Comparison of ENCODE assay signal across 8 cellular contexts in the genomic region with DNA sequence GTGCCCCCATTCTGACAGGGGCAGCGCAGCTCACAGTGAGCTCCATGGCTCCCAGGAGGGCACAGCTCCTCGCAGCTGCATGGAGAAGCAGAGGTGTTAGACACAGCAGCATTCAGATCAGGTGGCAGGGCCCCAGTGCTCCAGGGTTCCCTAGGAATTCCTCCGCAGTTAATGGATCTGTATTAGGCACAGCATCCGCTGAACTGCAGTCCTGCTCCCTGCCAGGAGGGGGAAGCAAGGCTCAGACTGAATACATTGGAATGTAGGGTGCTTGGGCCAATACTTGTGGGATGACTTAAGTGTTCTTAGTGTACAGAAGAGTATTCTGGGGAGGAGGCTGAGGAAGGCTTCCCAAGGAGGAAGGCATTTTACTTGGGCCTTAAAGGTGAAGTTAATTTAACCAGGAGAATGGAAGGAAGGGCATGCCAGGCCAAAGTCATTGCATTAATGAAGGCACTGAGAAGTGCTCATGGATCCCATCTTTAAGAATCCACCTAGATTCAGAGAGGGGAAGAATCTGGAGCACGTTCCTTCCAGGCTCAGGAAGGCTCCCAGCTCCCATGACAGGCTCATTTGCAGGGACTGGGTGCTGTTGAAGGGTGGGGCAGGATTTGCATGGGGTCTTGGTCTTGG.
DNase-seq lines count a peak whose midpoint lies in the region; ATAC-seq, FAIRE-seq and TF ChIP-seq lines count a peak whose summit lies in the region.

No MANE protein-coding gene starts in this region.

- no peak overlapping the region for H3K27ac ChIP-seq in GM12878 (ENCODE audit: control insufficient read depth, insufficient read depth)

- H3K36me3 ChIP-seq in GM12878 (ENCODE audit: control insufficient read depth in 2 of 2, insufficient read depth in 2 of 2, low read length in 1 of 2): no peaks in the 10 kb centered on the region

- no peaks in the 10 kb centered on the region for H3K9me3 ChIP-seq in GM12878 (replicated peaks; ENCODE audit: control insufficient read depth, insufficient read depth, low read length)

- H4K20me1 ChIP-seq in GM12878 (ENCODE audit: control insufficient read depth, insufficient read depth): no peaks in the 10 kb centered on the region

- in situ Hi-C loops in GM12878 (cut with MboI): no loop called here

- TF ChIP-seq POLR2A in GM12878 (IDR thresholded peaks at IDR 0.05; ENCODE audit: low read depth, low read length): no peak

- TF ChIP-seq RAD21 in GM12878 (IDR thresholded peaks at IDR 0.05; ENCODE audit: insufficient read depth, low read depth, low read length): peak; percentile 52

- H3K27me3 ChIP-seq in GM12878 (replicated peaks in 1 of 2; ENCODE audit: control insufficient read depth in 2 of 2, insufficient read depth in 2 of 2, low read length in 1 of 2): peaks cover 0 to 1% of the 10 kb centered on the region in 2 experiments; a peak in 1 of 4 replicates

- FAIRE-seq in GM12878 (lab: Jason Lieb, UNC): peak; percentile 31

- SMC1A ChIA-PET in GM12878 (lab: Charles Lee; ENCODE audit: uncharacterized antibody, unreplicated experiment): interaction anchor here (2.7 to 4.6 kb wide), 2 partner anchors 60 to 63 kb away, joined by 14 to 21 read pairs; no protein-coding TSS in a partner anchor

- peak; percentile 43 for DNase-seq in AG09319 (ENCODE audit: extremely low read depth, low read depth)
- DNase-seq in NCI-H69 (lab: John Stamatoyannopoulos, UW): peak; percentile 71
- DNase-seq in GM12878 (ENCODE audit: low read depth, low spot score): no peak
- peak; percentile 89 for DNase-seq in iPS-NIHi11 (ENCODE audit: low spot score)
- DNase-seq in stimulated activated CD4-positive, alpha-beta T cell treated with anti-CD3 and anti-CD28 coated beads, Interleukin-4, amount 100 ng/mL, for 24 hours: peak; percentile 9

- no peaks in the 10 kb centered on the region for H3K79me2 ChIP-seq in GM12878 (ENCODE audit: control insufficient read depth, insufficient read depth, low read length)

- H2AFZ ChIP-seq in GM12878 (ENCODE audit: control insufficient read depth, low read depth, low read length): no peak overlapping the region

- no peak for TF ChIP-seq EP300 in GM12878 (IDR thresholded peaks at IDR 0.05; ENCODE audit: borderline replicate concordance in 1 of 2, control insufficient read depth in 1 of 2, low read depth in 2 of 2, low read length in 2 of 2)

- POLR2A ChIA-PET in GM12878 (lab: Charles Lee): interaction anchor here (0.7 to 1.1 kb wide), 2 partner anchors 28 to 50 kb away, joined by 3 to 8 read pairs; no protein-coding TSS in a partner anchor

- intact Hi-C loops in GM12878 (cut with micrococcal nuclease; ENCODE audit: unreplicated experiment): loop anchor here (1.0 to 10.0 kb wide), 2 partner anchors 65 to 304 kb away; no protein-coding TSS in a partner anchor

- H3K4me2 ChIP-seq in GM12878 (ENCODE audit: control insufficient read depth, insufficient read depth): no peak overlapping the region

- no TSS peak for BruUV-seq in GM12878 (replicated peaks; lab: Mats Ljungman, UMichigan)

- peak; percentile 43 for ATAC-seq in GM12878
- ATAC-seq in GM18498 (IDR thresholded peaks at IDR 0.05; ENCODE audit: unreplicated experiment): no peak
- no peak for ATAC-seq in GM19463 (IDR thresholded peaks at IDR 0.05; ENCODE audit: unreplicated experiment)

- 52% methylated on average over 5 of the region's 5 CpGs for WGBS in GM12878 (ENCODE audit: insufficient coverage, insufficient replicate concordance, low lambda C conversion rate, missing lambda C conversion rate)

- no peak overlapping the region for H3K9ac ChIP-seq in GM12878 (ENCODE audit: control insufficient read depth, insufficient read depth, low read length)

- no peak overlapping the region for H3K4me3 ChIP-seq in GM12878

- no peaks in the 10 kb centered on the region; the same call in 1 of the 2 replicates for H3K4me1 ChIP-seq in GM12878 (ENCODE audit: control insufficient read depth, insufficient read depth, low read length)

- RAD21 ChIA-PET in GM12878 (lab: Charles Lee; ENCODE audit: unreplicated experiment): interaction anchor here (0.7 to 1.9 kb wide), 4 partner anchors 59 to 1171 kb away, joined by 3 to 14 read pairs (median 4); no protein-coding TSS in a partner anchor

- CTCF ChIA-PET in GM12878 (lab: Yijun Ruan, JAX): interaction anchor here (1.0 to 3.9 kb wide), 6 partner anchors 54 to 308 kb away, joined by 3 to 19 read pairs (median 5); no protein-coding TSS in a partner anchor

- TF ChIP-seq CTCF in AG09319 (IDR thresholded peaks at IDR 0.05; ENCODE audit: low read depth, low read length) (peak; percentile 81), GM12872 (IDR thresholded peaks at IDR 0.05; ENCODE audit: insufficient read depth, low read depth, low read length) (peak; percentile 76), GM12878 (IDR thresholded peaks at IDR 0.05 in 2 of 3, conservative IDR thresholded peaks at IDR 0.05 in 1 of 3; ENCODE audit: control insufficient read depth in 2 of 3, extremely low read depth in 1 of 3, insufficient read depth in 1 of 3, low read depth in 3 of 3, low read length in 3 of 3) (peak; percentile 53 to 68 (median 56))

TF ChIP-seq in GM12878, 131 proteins besides CTCF, POLR2A, EP300 and RAD21:
- peak; percentile 37; the same call in 1 of the 2 replicates for TF ChIP-seq SMC3 (IDR thresholded peaks at IDR 0.05; ENCODE audit: borderline replicate concordance, low read length)
- TF ChIP-seq, protein P1, sequence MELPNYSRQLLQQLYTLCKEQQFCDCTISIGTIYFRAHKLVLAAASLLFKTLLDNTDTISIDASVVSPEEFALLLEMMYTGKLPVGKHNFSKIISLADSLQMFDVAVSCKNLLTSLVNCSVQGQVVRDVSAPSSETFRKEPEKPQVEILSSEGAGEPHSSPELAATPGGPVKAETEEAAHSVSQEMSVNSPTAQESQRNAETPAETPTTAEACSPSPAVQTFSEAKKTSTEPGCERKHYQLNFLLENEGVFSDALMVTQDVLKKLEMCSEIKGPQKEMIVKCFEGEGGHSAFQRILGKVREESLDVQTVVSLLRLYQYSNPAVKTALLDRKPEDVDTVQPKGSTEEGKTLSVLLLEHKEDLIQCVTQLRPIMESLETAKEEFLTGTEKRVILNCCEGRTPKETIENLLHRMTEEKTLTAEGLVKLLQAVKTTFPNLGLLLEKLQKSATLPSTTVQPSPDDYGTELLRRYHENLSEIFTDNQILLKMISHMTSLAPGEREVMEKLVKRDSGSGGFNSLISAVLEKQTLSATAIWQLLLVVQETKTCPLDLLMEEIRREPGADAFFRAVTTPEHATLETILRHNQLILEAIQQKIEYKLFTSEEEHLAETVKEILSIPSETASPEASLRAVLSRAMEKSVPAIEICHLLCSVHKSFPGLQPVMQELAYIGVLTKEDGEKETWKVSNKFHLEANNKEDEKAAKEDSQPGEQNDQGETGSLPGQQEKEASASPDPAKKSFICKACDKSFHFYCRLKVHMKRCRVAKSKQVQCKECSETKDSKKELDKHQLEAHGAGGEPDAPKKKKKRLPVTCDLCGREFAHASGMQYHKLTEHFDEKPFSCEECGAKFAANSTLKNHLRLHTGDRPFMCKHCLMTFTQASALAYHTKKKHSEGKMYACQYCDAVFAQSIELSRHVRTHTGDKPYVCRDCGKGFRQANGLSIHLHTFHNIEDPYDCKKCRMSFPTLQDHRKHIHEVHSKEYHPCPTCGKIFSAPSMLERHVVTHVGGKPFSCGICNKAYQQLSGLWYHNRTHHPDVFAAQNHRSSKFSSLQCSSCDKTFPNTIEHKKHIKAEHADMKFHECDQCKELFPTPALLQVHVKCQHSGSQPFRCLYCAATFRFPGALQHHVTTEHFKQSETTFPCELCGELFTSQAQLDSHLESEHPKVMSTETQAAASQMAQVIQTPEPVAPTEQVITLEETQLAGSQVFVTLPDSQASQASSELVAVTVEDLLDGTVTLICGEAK (IDR thresholded peaks at IDR 0.05; ENCODE audit: borderline replicate concordance): no peak
